12 cellular contexts compared by ENCODE assay signal in genomic region chr7:128163473-128163872, GRCh38.
"Had no signal": no experiment of that assay in that cellular context is flagged by ENCODE, and none has a peak within 500 bp of the region (broad histone marks: within the 10 kb centered on the region; RNA-seq: fewer than 3 reads in every experiment).

No MANE protein-coding gene starts in this region.

- ATAC-seq: gastroesophageal sphincter; heart right ventricle; mucosa of descending colon; naive thymus-derived CD4-positive, alpha-beta T cell had no signal

- H3K4me3 ChIP-seq: dorsolateral prefrontal cortex, gastroesophageal sphincter, heart right ventricle, left lung, mucosa of descending colon, pancreas had no signal

- H3K27ac ChIP-seq: gastroesophageal sphincter, heart right ventricle, left lung, pancreas had no signal

- DNase-seq: activated CD4-positive, alpha-beta memory T cell treated with anti-CD3 and anti-CD28 coated beads, Interleukin-2, amount 10 ng/mL, durations not matched to agents 7 days and 5 days; activated naive CD4-positive, alpha-beta T cell; aorta; heart right ventricle; mucosa of descending colon; naive thymus-derived CD4-positive, alpha-beta T cell; stimulated activated CD4-positive, alpha-beta T cell treated with anti-CD3 and anti-CD28 coated beads, Interleukin-12 subunit alpha, Interleukin-12 subunit beta, amount 100 ng/mL, for 4 hours had no signal

- H3K9me3 ChIP-seq: gastroesophageal sphincter, heart right ventricle, left lung, mucosa of descending colon, pancreas had no signal

- H3K36me3 ChIP-seq: gastroesophageal sphincter, heart right ventricle, left lung, pancreas had no signal

- FAIRE-seq: islet of Langerhans, pancreas had no signal
